Comparison of ENCODE assay signal across 8 cellular contexts in genomic region chr3:49007068-49007770, GRCh38. TPM values are rescaled to one million over a fixed set of nuclear protein-coding genes. Genes with fewer than 3 reads are reported as not detected.
DNase-seq lines count a peak whose midpoint lies in the region; ATAC-seq, FAIRE-seq and TF ChIP-seq lines count a peak whose summit lies in the region.

TSS of gene WDR6 (plus strand) at chr3:49007391. CDS start at chr3:49007432, 41 bp downstream.

- ATAC-seq in GM21360 (IDR thresholded peaks at IDR 0.05; ENCODE audit: unreplicated experiment) (peak; percentile 79), memory B cell (ENCODE audit: low read depth) (peak; percentile 88)

- peak within 1 kb of the TSS; percentile 99 for H2BK5ac ChIP-seq in H1 (ENCODE audit: low read depth, low read length)

- no peak within 1 kb of the TSS for H2BK20ac ChIP-seq in H1 (ENCODE audit: low read length)

- no peak within 1 kb of the TSS for H3K14ac ChIP-seq in H1 (ENCODE audit: insufficient read length)

- H3K27me3 ChIP-seq in Caco-2 (replicated peaks; ENCODE audit: control insufficient read depth, insufficient read depth, low read length) (no peaks in the 10 kb centered on the region), H1 (replicated peaks in 1 of 4; ENCODE audit: control insufficient read depth in 3 of 4, extremely low read depth in 1 of 4, insufficient read depth in 3 of 4, low read length in 3 of 4) (no peaks in the 10 kb centered on the region)

- no peaks in the 10 kb centered on the region; the same call in 1 of the 2 replicates for H3K36me3 ChIP-seq in Caco-2 (ENCODE audit: control insufficient read depth, insufficient read depth, low read length)
- H3K36me3 ChIP-seq in H1 (ENCODE audit: control insufficient read depth in 2 of 4, insufficient read depth in 4 of 4, low read length in 3 of 4) = peaks cover 4 to 15% (median 9%) of the 10 kb centered on the region in 4 experiments

- H3K4me1 Mint-ChIP-seq in Caco-2 (ENCODE audit: low read depth, unreplicated experiment) (peaks cover 13% of the 10 kb centered on the region), memory B cell (peaks cover 20% of the 10 kb centered on the region)

- DNase-seq in Caco-2 (peak; percentile 98), HT1080 (ENCODE audit: low read depth) (peak; percentile 98), NOMO-1 (lab: John Stamatoyannopoulos, UW; ENCODE audit: unreplicated experiment in 2 of 2) (peak; percentile 96 to 97), H1 (ENCODE audit: low read depth in 1 of 2, low spot score in 2 of 2) (peak; percentile 96), memory B cell (ENCODE audit: low spot score in 2 of 2) (peak; percentile 90 to 96)
- DNase-seq in activated CD8-positive, alpha-beta memory T cell treated with anti-CD3 and anti-CD28 coated beads for 4 hours (ENCODE audit: low read depth in 2 of 2) = peak; percentile 91 to 97
- DNase-seq in stimulated activated CD8-positive, alpha-beta memory T cell treated with anti-CD3 and anti-CD28 coated beads, Interleukin-12 subunit alpha, Interleukin-12 subunit beta, amount 100 ng/mL, for 24 hours (ENCODE audit: extremely low read depth) = peak; percentile 91

- no peak within 1 kb of the TSS; the same call in 1 of the 2 replicates for H2AFZ ChIP-seq in H1 (ENCODE audit: low read length)

- H3K27me3 Mint-ChIP-seq in Caco-2 (ENCODE audit: insufficient read depth, unreplicated experiment) (no peaks in the 10 kb centered on the region), memory B cell (no peaks in the 10 kb centered on the region)

- peak within 1 kb of the TSS; percentile 99 for H3K27ac ChIP-seq in H1 (ENCODE audit: low read depth, low read length)

- H3K9ac ChIP-seq in H1 (replicated peaks in 1 of 4; ENCODE audit: extremely low read depth in 1 of 4, low read depth in 3 of 4, low read length in 3 of 4) = peak within 1 kb of the TSS; percentile 91 to 99 (median 98)

- H3K9me3 Mint-ChIP-seq in Caco-2 (ENCODE audit: unreplicated experiment) (no peaks in the 10 kb centered on the region), memory B cell (no peaks in the 10 kb centered on the region)

- H3K9me3 ChIP-seq in Caco-2 (no peaks in the 10 kb centered on the region), H1 (ENCODE audit: insufficient read depth in 2 of 2, low read depth in 1 of 2, low read length in 1 of 2) (no peaks in the 10 kb centered on the region)

- TF ChIP-seq RAD21 in H1 (IDR thresholded peaks at IDR 0.05 in 1 of 2, conservative IDR thresholded peaks at IDR 0.05 in 1 of 2; ENCODE audit: low read depth in 2 of 2, low read length in 2 of 2) = no peak

- peak within 1 kb of the TSS; percentile 95 for H3K56ac ChIP-seq in H1 (replicated peaks; ENCODE audit: insufficient read length, low read depth, low read length)

- H3K23ac ChIP-seq in H1 (ENCODE audit: insufficient read length) = no peak within 1 kb of the TSS

- H3K79me2 ChIP-seq in H1 (ENCODE audit: control insufficient read depth in 1 of 2, insufficient read depth in 2 of 2, low read length in 2 of 2) = peaks cover 11 to 40% of the 10 kb centered on the region in 2 experiments

- peaks cover 14% of the 10 kb centered on the region for H3K79me1 ChIP-seq in H1 (ENCODE audit: low read depth, low read length)

- peak within 1 kb of the TSS; percentile 99 for H4K91ac ChIP-seq in H1 (replicated peaks; ENCODE audit: insufficient read length, low read length)

- H3K18ac ChIP-seq in H1 (ENCODE audit: extremely low read depth, low read length) = peak within 1 kb of the TSS; percentile 98

- H3K4me3 ChIP-seq in Caco-2 (ENCODE audit: low read depth, low read length) = peak within 1 kb of the TSS; percentile 92
- H3K4me3 ChIP-seq in H1 (ENCODE audit: extremely low read depth in 1 of 4, insufficient read depth in 2 of 4, low read depth in 3 of 4, low read length in 4 of 4) = peak within 1 kb of the TSS; percentile 66 to 94 (median 92)

- H4K5ac ChIP-seq in H1 (ENCODE audit: insufficient read length, low read depth, low read length) = peak within 1 kb of the TSS; percentile 97

- H4K8ac ChIP-seq in H1 (ENCODE audit: extremely low read depth, insufficient read depth, low read length) = peak within 1 kb of the TSS; percentile 100

- WGBS in H1 (ENCODE audit: extremely low coverage in 1 of 2, insufficient coverage in 1 of 2, insufficient read length in 1 of 2, insufficient replicate concordance in 2 of 2, low coverage in 1 of 2, low lambda C conversion rate in 2 of 2, missing lambda C conversion rate in 1 of 2), 2 experiments = 1% methylated on average over 55 of the region's 65 CpGs; no CpG with 5 or more reads in 1 of the 2 experiments

- TF ChIP-seq POLR2A in H1 (IDR thresholded peaks at IDR 0.05; ENCODE audit: control extremely low read depth in 1 of 2, low read depth in 2 of 2, low read length in 2 of 2) = peak in 1 of 2 experiments; percentile 95; a peak in 2 of 3 replicates

- peaks cover 14% of the 10 kb centered on the region for H3K23me2 ChIP-seq in H1 (ENCODE audit: low read depth, low read length)

- peak within 1 kb of the TSS; percentile 79 for H2AK5ac ChIP-seq in H1 (ENCODE audit: low read depth, low read length)

- peak within 1 kb of the TSS; percentile 84; the same call in 1 of the 2 replicates for H2BK12ac ChIP-seq in H1 (ENCODE audit: low read depth, low read length)

- peaks cover 61% of the 10 kb centered on the region for H3K36me3 Mint-ChIP-seq in Caco-2 (ENCODE audit: insufficient read depth, unreplicated experiment)
- H3K36me3 Mint-ChIP-seq in memory B cell = no peaks in the 10 kb centered on the region

- intact Hi-C loops in Caco-2 (cut with micrococcal nuclease; ENCODE audit: unreplicated experiment) = loop anchor here (2.0 kb wide), 1 partner anchor 18 kb away; no protein-coding TSS in a partner anchor

- TF ChIP-seq CTCF in Caco-2 (IDR thresholded peaks at IDR 0.05; ENCODE audit: insufficient read depth in 1 of 2, low read depth in 1 of 2, low read length in 1 of 2, severe bottlenecking in 1 of 2, unreplicated experiment in 1 of 2) = peak in 1 of 2 experiments; percentile 8
- TF ChIP-seq CTCF in H1 (IDR thresholded peaks at IDR 0.05; ENCODE audit: control extremely low read depth in 1 of 3, insufficient read depth in 1 of 3, low read depth in 1 of 3, low read length in 3 of 3) = peak in 1 of 3 experiments; percentile 34; a peak in 2 of 4 replicates

- CTCF ChIA-PET in Caco-2 (lab: Charles Lee) = interaction anchor here (0.7 to 2.0 kb wide), 11 partner anchors 10 to 796 kb away, joined by 3 to 54 read pairs (median 4); partner anchors contain the start of genes DALRD3, INKA1, NDUFAF3 and P4HTM
- CTCF ChIA-PET in H1 (lab: Charles Lee; ENCODE audit: partially characterized antibody) = interaction anchor here (0.8 to 24.3 kb wide), 7 partner anchors 8 to 372 kb away, joined by 3 to 467 read pairs (median 6); partner anchors contain the start of genes NDUFAF3, P4HTM and SLC26A6

- H3K4me2 ChIP-seq in H1 (ENCODE audit: insufficient read depth in 1 of 2, low read depth in 2 of 2, low read length in 2 of 2) = peak within 1 kb of the TSS; percentile 95 to 98

- peak; percentile 75 for FAIRE-seq in H1 (lab: Jason Lieb, UNC)

- H3K4me3 Mint-ChIP-seq in Caco-2 (ENCODE audit: unreplicated experiment) (peak within 1 kb of the TSS; percentile 94), memory B cell (peak within 1 kb of the TSS; percentile 100)

- peak within 1 kb of the TSS; percentile 100 for H3K4ac ChIP-seq in H1 (replicated peaks; ENCODE audit: insufficient read length, low read depth, low read length)

- peak within 1 kb of the TSS; percentile 48 for H2BK120ac ChIP-seq in H1 (replicated peaks; ENCODE audit: low read depth, low read length)

- no peak for TF ChIP-seq EP300 in H1 (IDR thresholded peaks at IDR 0.05; ENCODE audit: borderline replicate concordance in 1 of 2, low read depth in 2 of 2, low read length in 2 of 2)

- no TSS peak for BruUV-seq in Caco-2 (replicated peaks; lab: Mats Ljungman, UMichigan)

- peak within 1 kb of the TSS; percentile 98 for H3K27ac Mint-ChIP-seq in Caco-2 (ENCODE audit: unreplicated experiment)
- H3K27ac Mint-ChIP-seq in memory B cell = peak within 1 kb of the TSS; percentile 99

- peaks cover 13 to 21% of the 10 kb centered on the region in 2 experiments for H4K20me1 ChIP-seq in H1 (replicated peaks in 1 of 2; ENCODE audit: control insufficient read depth in 1 of 2, insufficient read depth in 2 of 2, low read length in 2 of 2)

- H3K4me1 ChIP-seq in Caco-2 = peaks cover 26% of the 10 kb centered on the region
- H3K4me1 ChIP-seq in H1 (replicated peaks in 1 of 4; ENCODE audit: control insufficient read depth in 3 of 4, insufficient read depth in 4 of 4, low read length in 3 of 4) = peaks cover 0 to 12% (median 6%) of the 10 kb centered on the region in 4 experiments; a peak in 5 of 7 replicates

- POLR2A ChIA-PET in Caco-2 (lab: Charles Lee) = interaction anchor here (0.5 to 2.8 kb wide), 20 partner anchors 10 to 534 kb away, joined by 3 to 92 read pairs (median 6); partner anchors contain the start of genes ARIH2, DALRD3, IMPDH2 and IP6K2
- POLR2A ChIA-PET in H1 (lab: Charles Lee; ENCODE audit: partially characterized antibody) = interaction anchor here (0.7 to 38.8 kb wide), 32 partner anchors 5 to 868 kb away, joined by 3 to 1518 read pairs (median 4); partner anchors contain the start of genes ARIH2, CCDC51, CELSR3 and DAG1

- H2BK15ac ChIP-seq in H1 (ENCODE audit: low read length) = no peak within 1 kb of the TSS

TF ChIP-seq in H1, 55 proteins besides CTCF, POLR2A, EP300 and RAD21 (continues in another document):
- TF ChIP-seq SAP30 (IDR thresholded peaks at IDR 0.05; ENCODE audit: insufficient read depth, insufficient replicate concordance, low read length) = no peak
- TF ChIP-seq BRCA1 (IDR thresholded peaks at IDR 0.05; ENCODE audit: low read depth, low read length) = peak; percentile 90
- TF ChIP-seq MAX (IDR thresholded peaks at IDR 0.05) = peak; percentile 83
- no peak; the same call in 1 of the 2 replicates for TF ChIP-seq GABPA (IDR thresholded peaks at IDR 0.05; ENCODE audit: borderline replicate concordance, insufficient read depth, low read length)

RNA-seq across cellular contexts. Expression of gene WDR6, which starts in this region (rescaled TPM):
- 184 and 185 TPM in 2 replicates for total RNA-seq in Caco-2 (2022)
- total RNA-seq in HT1080 (2014; rRNA removed; shearing (Covaris generic)) = 87.0 and 97.2 TPM in 2 replicates
- polyA plus RNA-seq in HT1080 (2015; cell fraction: cytosol; rRNA removed) = 56.9 and 61.5 TPM in 2 replicates
- 336 and 385 TPM in 2 replicates for polyA plus RNA-seq in HT1080 (2015; cell fraction: nucleus; rRNA removed)
- total RNA-seq in H1 (2021; fragmentation: NEBNext Ultra II Directional; extraction: Animal tissue kit (Norgen Biotek cat#: 25700)) = 180 and 187 TPM in 2 replicates
- 257 and 340 TPM in 2 replicates for polyA plus RNA-seq in H1 (2011; rRNA removed)
- 262 TPM for polyA plus RNA-seq in H1 (2011; cell fraction: cytosol; rRNA removed)
- polyA plus RNA-seq in H1 (2011; cell fraction: nucleus; rRNA removed) = 878 TPM
- 176 to 244 TPM (median 215 TPM) in 4 replicates for polyA plus RNA-seq in H1 (2012, experiment 1 of 2)
- polyA plus RNA-seq in H1 (2012, experiment 2 of 2) = 172 TPM
- 84.5 TPM for polyA plus RNA-seq in H1 (2013, experiment 1 of 2)
- polyA plus RNA-seq in H1 (2013, experiment 2 of 2) = 77.8 TPM
- 252 and 296 TPM in 2 replicates for polyA minus RNA-seq in H1 (2011; rRNA and poly(A)+ RNA removed)
- 109 TPM for polyA minus RNA-seq in H1 (2011; cell fraction: cytosol; rRNA and poly(A)+ RNA removed)
- polyA minus RNA-seq in H1 (2011; cell fraction: nucleus; rRNA and poly(A)+ RNA removed) = 118 TPM

Comparison
In these comparisons a context has a peak if more than half of its experiments do, and no peak if none do; other contexts are left out.
1. Peak in every context shown above with its lines: DNase-seq, ATAC-seq, H3K4me3 ChIP-seq and H3K27ac ChIP-seq.